In genomic region chr1:107597290-107597689, GRCh38 we compare ENCODE assay signal across 35 cellular contexts.
"Had no signal": no experiment of that assay in that cellular context is flagged by ENCODE, and none has a peak within 500 bp of the region (broad histone marks: within the 10 kb centered on the region; RNA-seq: fewer than 3 reads in every experiment).

No MANE protein-coding gene starts in this region.

- H3K27me3 Mint-ChIP-seq: activated B cell treated with CpG ODN at 0.5 μM for 24 hours; activated CD4-positive, alpha-beta memory T cell treated with anti-CD3 and anti-CD28 coated beads for 36 hours; activated CD8-positive, alpha-beta memory T cell treated with anti-CD3 and anti-CD28 coated beads, Interleukin-2, amount 10 ng/mL, durations not matched to agents 7 days and 5 days; activated naive CD4-positive, alpha-beta T cell treated with anti-CD3 and anti-CD28 coated beads, Interleukin-2, amount 10 ng/mL, durations not matched to agents 7 days and 5 days; activated naive CD8-positive, alpha-beta T cell; activated naive CD8-positive, alpha-beta T cell treated with anti-CD3 and anti-CD28 coated beads, Interleukin-2, amount 50 U/mL, for 24 hours; brain had no signal

- H3K4me1 Mint-ChIP-seq: brain had no signal

- H3K9me3 Mint-ChIP-seq: activated B cell treated with CpG ODN at 0.5 μM for 24 hours; activated CD4-positive, alpha-beta memory T cell treated with anti-CD3 and anti-CD28 coated beads for 36 hours; activated naive CD4-positive, alpha-beta T cell treated with anti-CD3 and anti-CD28 coated beads, Interleukin-2, amount 10 ng/mL, durations not matched to agents 7 days and 5 days; activated naive CD8-positive, alpha-beta T cell treated with anti-CD3 and anti-CD28 coated beads, Interleukin-2, amount 50 U/mL, for 24 hours; activated T-helper 2 cell treated with anti-CD3 and anti-CD28 coated beads, Interferon-gamma antibody, Interleukin-2, Interleukin-4, amounts not matched to agents 10 μg/mL and 5 μg/mL and 100 μg/mL, durations not matched to agents 14 hours and 24 hours and 36 hours; T-helper 1 cell treated with Interleukin-12 subunit alpha and Interleukin-12 subunit beta and Interleukin-4 antibody, amounts not matched to agents 30 μg/mL and 1 μg/mL, for 36 hours; T-helper 2 cell treated with Interferon-gamma antibody and Interleukin-4, amounts not matched to agents 5 μg/mL and 100 μg/mL, for 36 hours had no signal

- H3K4me3 ChIP-seq: MG63, Peyer's patch, SJSA1 had no signal

- H3K4me1 ChIP-seq: SJSA1 had no signal

- H3K27ac ChIP-seq: Peyer's patch, SJSA1 had no signal

- H3K27me3 ChIP-seq: MG63, Peyer's patch, SJSA1 had no signal

- DNase-seq: activated B cell treated with CpG ODN at 0.5 μM for 24 hours; activated CD4-positive, alpha-beta memory T cell treated with anti-CD3 and anti-CD28 coated beads for 36 hours; activated CD4-positive, alpha-beta T cell treated with anti-CD3 and anti-CD28 coated beads for 4 hours; activated CD4-positive, alpha-beta T cell treated with anti-CD3 and anti-CD28 coated beads, Interleukin-2, amount 50 U/mL, for 1 hour; activated CD4-positive, CD25-positive, alpha-beta regulatory T cell treated with anti-CD3 and anti-CD28 coated beads, Interleukin-2, amount 50 U/mL, for 72 hours; activated CD8-positive, alpha-beta memory T cell treated with anti-CD3 and anti-CD28 coated beads for 24 hours; activated CD8-positive, alpha-beta memory T cell treated with anti-CD3 and anti-CD28 coated beads, Interleukin-2, amount 10 ng/mL, durations not matched to agents 7 days and 5 days; activated CD8-positive, alpha-beta memory T cell treated with anti-CD3 and anti-CD28 coated beads, Interleukin-2, amount 50 U/mL, for 48 hours; activated gamma-delta T cell; activated naive CD4-positive, alpha-beta T cell treated with anti-CD3 and anti-CD28 coated beads, Interleukin-2, amount 10 ng/mL, durations not matched to agents 7 days and 5 days; activated naive CD8-positive, alpha-beta T cell treated with anti-CD3 and anti-CD28 coated beads, Interleukin-2, amount 50 U/mL, for 24 hours; anterior cingulate cortex; central memory CD4-positive, alpha-beta T cell; Karpas-422; KBM-7; MG63; NCI-H1048; NCI-H1105 treated with DMSO at 0.1 percent for 48 hours; NCI-H1436; NCI-H1694; NCI-H1930; NCI-H2081 treated with DMSO at 0.1 percent for 48 hours; NCI-H226; NCI-H524 treated with DMSO at 0.1 percent for 48 hours; Peyer's patch; RPMI8226; SHP77 treated with DMSO at 0.1 percent for 48 hours; SK-N-SH had no signal

- H3K36me3 ChIP-seq: MG63, Peyer's patch, SJSA1 had no signal

- FAIRE-seq: TTC549 had no signal

- H3K4me2 ChIP-seq: SK-N-SH had no signal

- H3K4me3 Mint-ChIP-seq: activated B cell treated with CpG ODN at 0.5 μM for 24 hours; activated CD4-positive, alpha-beta memory T cell treated with anti-CD3 and anti-CD28 coated beads for 36 hours; activated CD8-positive, alpha-beta memory T cell treated with anti-CD3 and anti-CD28 coated beads, Interleukin-2, amount 10 ng/mL, durations not matched to agents 7 days and 5 days; activated naive CD4-positive, alpha-beta T cell treated with anti-CD3 and anti-CD28 coated beads, Interleukin-2, amount 10 ng/mL, durations not matched to agents 7 days and 5 days; activated naive CD8-positive, alpha-beta T cell; activated naive CD8-positive, alpha-beta T cell treated with anti-CD3 and anti-CD28 coated beads, Interleukin-2, amount 50 U/mL, for 24 hours; brain; T-helper 1 cell treated with Interleukin-12 subunit alpha and Interleukin-12 subunit beta and Interleukin-4 antibody, amounts not matched to agents 30 μg/mL and 1 μg/mL, for 36 hours; T-helper 2 cell treated with Interferon-gamma antibody and Interleukin-4, amounts not matched to agents 5 μg/mL and 100 μg/mL, for 36 hours had no signal

- H3K27ac Mint-ChIP-seq: activated B cell treated with CpG ODN at 0.5 μM for 24 hours; activated CD4-positive, alpha-beta memory T cell treated with anti-CD3 and anti-CD28 coated beads for 36 hours; activated CD8-positive, alpha-beta memory T cell treated with anti-CD3 and anti-CD28 coated beads, Interleukin-2, amount 10 ng/mL, durations not matched to agents 7 days and 5 days; activated naive CD4-positive, alpha-beta T cell treated with anti-CD3 and anti-CD28 coated beads, Interleukin-2, amount 10 ng/mL, durations not matched to agents 7 days and 5 days; activated naive CD8-positive, alpha-beta T cell; activated naive CD8-positive, alpha-beta T cell treated with anti-CD3 and anti-CD28 coated beads, Interleukin-2, amount 50 U/mL, for 24 hours; activated T-helper 2 cell treated with anti-CD3 and anti-CD28 coated beads, Interferon-gamma antibody, Interleukin-2, Interleukin-4, amounts not matched to agents 10 μg/mL and 5 μg/mL and 100 μg/mL, durations not matched to agents 14 hours and 24 hours and 36 hours; brain; T-helper 1 cell treated with Interleukin-12 subunit alpha and Interleukin-12 subunit beta and Interleukin-4 antibody, amounts not matched to agents 30 μg/mL and 1 μg/mL, for 36 hours; T-helper 2 cell treated with Interferon-gamma antibody and Interleukin-4, amounts not matched to agents 5 μg/mL and 100 μg/mL, for 36 hours had no signal

- H3K9me3 ChIP-seq: MG63, Peyer's patch, SJSA1, SK-N-SH had no signal

- ATAC-seq: activated CD8-positive, alpha-beta memory T cell treated with anti-CD3 and anti-CD28 coated beads, Interleukin-2, amount 10 ng/mL, durations not matched to agents 7 days and 5 days; activated naive CD8-positive, alpha-beta T cell treated with anti-CD3 and anti-CD28 coated beads, Interleukin-2, amount 50 U/mL, for 24 hours had no signal

- H3K9ac ChIP-seq: SK-N-SH had no signal

- H3K36me3 Mint-ChIP-seq: activated CD8-positive, alpha-beta memory T cell treated with anti-CD3 and anti-CD28 coated beads, Interleukin-2, amount 10 ng/mL, durations not matched to agents 7 days and 5 days; activated naive CD4-positive, alpha-beta T cell treated with anti-CD3 and anti-CD28 coated beads, Interleukin-2, amount 10 ng/mL, durations not matched to agents 7 days and 5 days; brain had no signal
